ENCODE assay signal across 1 cellular context in the genomic region with DNA sequence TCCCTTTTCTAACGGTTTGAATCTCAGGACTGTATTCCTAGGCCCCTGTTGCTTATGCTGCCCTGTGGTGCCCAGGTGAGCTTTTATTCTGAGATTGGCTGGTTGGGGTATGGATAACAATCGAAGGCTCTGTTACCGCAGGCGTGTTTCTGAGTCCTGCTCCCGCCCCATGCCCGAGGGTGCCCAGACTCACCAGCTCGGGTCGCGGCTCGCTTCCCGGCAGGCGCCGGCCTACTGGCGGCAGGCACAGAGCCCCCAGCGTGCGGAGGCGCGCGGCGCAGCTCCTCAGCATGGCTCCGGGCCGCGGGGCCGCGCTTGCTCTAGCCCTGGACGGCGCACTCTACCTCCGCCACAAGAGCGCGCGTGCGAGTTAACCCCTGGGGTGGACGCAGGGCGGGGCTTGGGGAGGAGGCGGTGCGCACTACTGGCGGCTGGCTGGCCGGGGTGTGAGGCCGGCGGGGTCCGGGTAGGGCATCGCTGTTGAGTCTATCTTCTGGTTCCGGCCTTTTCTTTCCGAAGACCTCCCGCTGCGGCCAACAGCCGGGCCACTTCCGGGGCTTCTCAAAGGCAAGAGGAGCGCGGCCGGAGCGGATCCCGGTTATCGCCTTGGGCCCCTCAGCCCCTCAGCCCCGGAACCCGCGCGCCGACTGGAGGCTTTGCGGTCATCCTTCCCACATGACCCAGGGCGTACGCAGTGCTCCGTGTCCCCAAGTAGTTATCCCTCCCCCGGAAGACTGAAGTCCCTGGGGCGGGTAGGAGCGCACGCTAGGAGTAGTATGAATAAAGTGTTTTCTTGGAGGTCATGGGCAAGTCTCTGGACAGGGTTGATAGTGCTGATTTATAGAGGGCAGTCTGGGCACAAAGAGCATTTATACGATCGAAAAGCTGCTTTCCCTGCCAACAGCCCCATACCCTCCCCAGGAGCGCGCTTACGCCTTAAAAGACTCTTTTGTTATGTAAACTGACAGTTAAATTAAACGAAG.
TF ChIP-seq lines count a peak whose summit lies in the region.

A gene (minus strand): TSS at position 345 of the 983 bp plus-strand sequence. CDS start 53 bp downstream, at position 292.

TF ChIP-seq in H1, 55 proteins besides CTCF, POLR2A, EP300 and RAD21 (continued from another document):
- TF ChIP-seq, protein P1, sequence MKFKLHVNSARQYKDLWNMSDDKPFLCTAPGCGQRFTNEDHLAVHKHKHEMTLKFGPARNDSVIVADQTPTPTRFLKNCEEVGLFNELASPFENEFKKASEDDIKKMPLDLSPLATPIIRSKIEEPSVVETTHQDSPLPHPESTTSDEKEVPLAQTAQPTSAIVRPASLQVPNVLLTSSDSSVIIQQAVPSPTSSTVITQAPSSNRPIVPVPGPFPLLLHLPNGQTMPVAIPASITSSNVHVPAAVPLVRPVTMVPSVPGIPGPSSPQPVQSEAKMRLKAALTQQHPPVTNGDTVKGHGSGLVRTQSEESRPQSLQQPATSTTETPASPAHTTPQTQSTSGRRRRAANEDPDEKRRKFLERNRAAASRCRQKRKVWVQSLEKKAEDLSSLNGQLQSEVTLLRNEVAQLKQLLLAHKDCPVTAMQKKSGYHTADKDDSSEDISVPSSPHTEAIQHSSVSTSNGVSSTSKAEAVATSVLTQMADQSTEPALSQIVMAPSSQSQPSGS (IDR thresholded peaks at IDR 0.05; ENCODE audit: low read length): 0 out of 2 replicates have a peak, but pooled peaks have one; percentile 28
- TF ChIP-seq RXRA (IDR thresholded peaks at IDR 0.05; ENCODE audit: insufficient read depth, low read depth, low read length) (no peak), SP4 (IDR thresholded peaks at IDR 0.05; ENCODE audit: low read length) (peak; percentile 81; the same call in 1 of the 2 replicates)
